20 cellular contexts compared by ENCODE assay signal in genomic region chr17:48630009-48630924, GRCh38. TPM values are rescaled to one million over a fixed set of nuclear protein-coding genes. Genes with fewer than 3 reads are reported as not detected.
"Had no signal": no experiment of that assay in that cellular context is flagged by ENCODE, and none has a peak within 500 bp of the region (broad histone marks: within the 10 kb centered on the region; RNA-seq: fewer than 3 reads in every experiment).

No MANE protein-coding gene starts in this region.

- H3K36me3 ChIP-seq: left lung, upper lobe of left lung had no signal

- DNase-seq: activated CD4-positive, alpha-beta T cell treated with anti-CD3 and anti-CD28 coated beads, Interleukin-2, amount 50 U/mL, for 1 hour; activated CD8-positive, alpha-beta memory T cell treated with anti-CD3 and anti-CD28 coated beads, Interleukin-2, amount 50 U/mL, for 4 hours; activated naive CD4-positive, alpha-beta T cell treated with anti-CD3 and anti-CD28 coated beads for 36 hours; activated T-cell treated with anti-CD3 and anti-CD28 coated beads, Interleukin-2, amount 50 U/mL, for 4 hours; body of pancreas; caudate nucleus; foreskin melanocyte; glutamatergic neuron; hippocampal formation; left lung; midbrain; stimulated activated CD4-positive, alpha-beta T cell treated with anti-CD3 and anti-CD28 coated beads, Interleukin-12 subunit alpha, Interleukin-12 subunit beta, amount 100 ng/mL, for 4 hours; stimulated activated CD4-positive, alpha-beta T cell treated with anti-CD3 and anti-CD28 coated beads, Interleukin-2, amount 100 ng/mL, for 24 hours; stimulated activated naive CD8-positive, alpha-beta T cell treated with anti-CD3 and anti-CD28 coated beads, Interleukin-15, amount 100 ng/mL, for 72 hours; T-helper 1 cell; T-helper 9 cell; upper lobe of left lung had no signal

- H3K9me3 ChIP-seq: body of pancreas, left lung, upper lobe of left lung had no signal

- H3K4me3 ChIP-seq: body of pancreas, left lung, upper lobe of left lung had no signal

- H3K27ac ChIP-seq: body of pancreas, left lung, upper lobe of left lung had no signal

- ATAC-seq: activated CD4-positive, CD25-positive, alpha-beta regulatory T cell treated with anti-CD3 and anti-CD28 coated beads, Interleukin-2, amount 50 U/mL, for 24 hours; activated T-cell treated with anti-CD3 and anti-CD28 coated beads, Interleukin-2, amount 50 U/mL, for 4 hours; body of pancreas; left lung; stimulated activated naive CD8-positive, alpha-beta T cell treated with anti-CD3 and anti-CD28 coated beads, Interleukin-15, amount 100 ng/mL, for 72 hours had no signal

RNA-seq across cellular contexts. Expression of gene HOXB9, which starts 4.1 kb away (rescaled TPM):
- total RNA-seq: body of pancreas, left lung, lung microvascular endothelial cell, temporal lobe had no signal

RNA-seq across cellular contexts. Expression of gene HOXB8, which starts 15.2 kb away (rescaled TPM):
- total RNA-seq: activated naive CD4-positive, alpha-beta T cell treated with anti-CD3 and anti-CD28 coated beads for 36 hours; body of pancreas; lung microvascular endothelial cell had no signal

RNA-seq across cellular contexts. Expression of gene HOXB7, which starts 19.4 kb away (rescaled TPM):
- total RNA-seq: temporal lobe had no signal

RNA-seq across cellular contexts. Expression of gene HOXB6, which starts 25.5 kb away (rescaled TPM):
- total RNA-seq: activated naive CD4-positive, alpha-beta T cell treated with anti-CD3 and anti-CD28 coated beads for 36 hours; temporal lobe had no signal

RNA-seq across cellular contexts. Expression of gene HOXB5, which starts 36.7 kb away (rescaled TPM):
- total RNA-seq: activated naive CD4-positive, alpha-beta T cell treated with anti-CD3 and anti-CD28 coated beads for 36 hours; lung microvascular endothelial cell; temporal lobe had no signal
